ENCODE assay signal across 8 cellular contexts in the genomic region with DNA sequence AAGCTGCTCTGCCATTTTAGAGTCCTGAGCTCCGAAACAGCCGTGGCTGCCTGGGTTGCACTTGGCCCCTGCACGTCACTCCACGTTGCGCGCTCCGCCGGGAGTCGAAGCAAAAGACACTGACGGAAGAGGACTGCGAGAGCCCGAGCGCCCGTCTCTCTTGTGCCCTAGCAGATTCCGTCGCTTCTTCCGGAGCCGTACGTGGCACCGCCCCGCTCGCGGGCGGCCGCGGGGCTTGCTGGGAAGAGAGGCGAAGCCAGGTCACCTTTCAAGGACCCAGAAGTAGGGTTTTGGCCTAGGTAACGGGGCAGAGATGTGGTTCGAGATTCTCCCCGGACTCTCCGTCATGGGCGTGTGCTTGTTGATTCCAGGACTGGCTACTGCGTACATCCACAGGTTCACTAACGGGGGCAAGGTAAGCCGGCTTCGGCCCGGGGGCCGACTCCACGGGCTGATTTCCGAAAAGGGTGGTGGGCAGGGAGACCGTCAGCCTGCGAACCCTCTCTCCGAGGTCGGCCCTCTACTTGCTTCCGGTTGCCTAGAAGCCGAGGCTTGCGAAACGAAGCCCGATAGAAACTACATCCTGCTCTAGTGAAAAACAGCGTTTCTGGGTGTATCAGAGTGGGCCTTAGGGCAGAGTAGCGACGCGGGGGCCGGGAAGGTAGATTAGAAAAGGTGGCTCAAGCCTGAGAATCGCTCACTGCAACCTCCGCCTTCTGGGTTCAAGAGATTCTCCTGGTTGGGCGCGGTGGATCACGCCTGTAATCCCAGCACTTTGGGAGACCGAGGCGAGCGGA. TPM values are rescaled to one million over a fixed set of nuclear protein-coding genes. Genes with fewer than 3 reads are reported as not detected.
DNase-seq lines count a peak whose midpoint lies in the region; TF ChIP-seq lines count a peak whose summit lies in the region.

NDUFA1 (plus strand) TSS at position 234 of the 797 bp plus-strand sequence; CDS start at position 314, 80 bp downstream.
RNF113A (minus strand) TSS at position 135 of the 797 bp plus-strand sequence; CDS start at position 15, 120 bp downstream.

- peak within 1 kb of the TSS; percentile 98 for H3K27ac Mint-ChIP-seq in neural crest cell (ENCODE audit: unreplicated experiment)

- peaks cover 5% of the 10 kb centered on the region for H3K36me3 Mint-ChIP-seq in neural crest cell (ENCODE audit: low read depth)

- peak within 1 kb of the TSS; percentile 94 for H3K27ac ChIP-seq in stomach smooth muscle (ENCODE audit: low read length)

- H3K4me1 ChIP-seq in ES-I3 (ENCODE audit: insufficient read depth, low read length) (no peaks in the 10 kb centered on the region), stomach smooth muscle (ENCODE audit: control insufficient read depth, insufficient read depth, low read length) (peaks cover 10% of the 10 kb centered on the region)

- TF ChIP-seq CTCF in neural crest cell (conservative IDR thresholded peaks at IDR 0.05): no peak

- no peaks in the 10 kb centered on the region for H3K27me3 Mint-ChIP-seq in neural crest cell (ENCODE audit: low read depth)

- peaks cover 19% of the 10 kb centered on the region for H3K4me1 Mint-ChIP-seq in neural crest cell

- H3K36me3 ChIP-seq in ES-I3 (ENCODE audit: insufficient read depth, low read length) (no peaks in the 10 kb centered on the region), H7 (replicated peaks; ENCODE audit: control insufficient read depth, insufficient read depth, low read length) (no peaks in the 10 kb centered on the region), stomach smooth muscle (ENCODE audit: control insufficient read depth in 2 of 2, insufficient read depth in 2 of 2, low read length in 2 of 2) (no peaks in the 10 kb centered on the region)

- H3K27me3 ChIP-seq in H7 (ENCODE audit: control insufficient read depth, insufficient read depth, low read length) (no peaks in the 10 kb centered on the region), stomach smooth muscle (ENCODE audit: control insufficient read depth in 1 of 2, insufficient read depth in 2 of 2, low read length in 2 of 2) (no peaks in the 10 kb centered on the region)

- H3K9me3 ChIP-seq in ES-I3 (ENCODE audit: control insufficient read depth, insufficient read depth, low read length) (no peaks in the 10 kb centered on the region), stomach smooth muscle (ENCODE audit: control insufficient read depth in 2 of 2, low read length in 2 of 2) (no peaks in the 10 kb centered on the region)

- DNase-seq in H7: peak; percentile 84
- DNase-seq in M059J (ENCODE audit: low read depth): peak; percentile 94
- DNase-seq in SIG-M5 (lab: John Stamatoyannopoulos, UW): peak; percentile 77
- peak; percentile 78 for DNase-seq in activated gamma-delta T cell (lab: John Stamatoyannopoulos, UW)
- peak; percentile 67 for DNase-seq in fibroblast of the conjunctiva (ENCODE audit: low read depth)
- peak; percentile 58 for DNase-seq in neural crest cell (ENCODE audit: low read depth, low spot score)

- peak within 1 kb of the TSS; percentile 95 for H3K4me3 Mint-ChIP-seq in neural crest cell

- H3K4me3 ChIP-seq in H7 (ENCODE audit: insufficient read depth, low read depth, low read length) (peak within 1 kb of the TSS; percentile 78), stomach smooth muscle (ENCODE audit: low read length in 2 of 2) (peak within 1 kb of the TSS; percentile 83 to 88)

- no peaks in the 10 kb centered on the region for H3K9me3 Mint-ChIP-seq in neural crest cell

- peak within 1 kb of the TSS; percentile 70 for H3K9ac ChIP-seq in ES-I3 (ENCODE audit: low read depth, low read length)
- peak within 1 kb of the TSS; percentile 95 to 97 for H3K9ac ChIP-seq in stomach smooth muscle (ENCODE audit: low read length in 2 of 2)

RNA-seq across cellular contexts. Expression of gene NDUFA1, which starts in this region (rescaled TPM):
- total RNA-seq in H7 (2014; rRNA removed; shearing (Covaris generic)): 73.1 and 79.1 TPM in 2 replicates
- total RNA-seq in M059J (2014; rRNA removed; shearing (Covaris generic)): 158 and 169 TPM in 2 replicates
- total RNA-seq in neural crest cell: 62.0 and 65.6 TPM in 2 replicates

RNA-seq across cellular contexts. Expression of gene RNF113A, which starts in this region (rescaled TPM):
- total RNA-seq in H7 (2014; rRNA removed; shearing (Covaris generic)): 15.4 and 16.2 TPM in 2 replicates
- total RNA-seq in M059J (2014; rRNA removed; shearing (Covaris generic)): 37.8 and 37.9 TPM in 2 replicates
- total RNA-seq in neural crest cell: 11.5 and 11.9 TPM in 2 replicates

Comparison
In these comparisons a context has a peak if more than half of its experiments do, and no peak if none do; other contexts are left out.
1. Peak in every context shown above with its lines: DNase-seq, H3K4me3 ChIP-seq and H3K27ac ChIP-seq.